8 cellular contexts compared by ENCODE assay signal in genomic region chr19:29714953-29715694, GRCh38. TPM values are rescaled to one million over a fixed set of nuclear protein-coding genes. Genes with fewer than 3 reads are reported as not detected.
DNase-seq lines count a peak whose midpoint lies in the region; ATAC-seq and TF ChIP-seq lines count a peak whose summit lies in the region.

Gene C19orf12, minus strand, starts transcription at chr19:29715261. Its CDS starts 6,848 bp downstream, at chr19:29708413.

- peak; percentile 73 for ATAC-seq in HG02588 (IDR thresholded peaks at IDR 0.05; ENCODE audit: unreplicated experiment)

- H3K9me3 Mint-ChIP-seq in chondrocyte (ENCODE audit: low read depth): no peaks in the 10 kb centered on the region

- no peaks in the 10 kb centered on the region for H3K27me3 ChIP-seq in layer of hippocampus (ENCODE audit: control insufficient read depth, insufficient read depth, low read length)

- peak within 1 kb of the TSS; percentile 82 for H3K4me3 Mint-ChIP-seq in chondrocyte (ENCODE audit: unreplicated experiment)

- peak; percentile 44 to 73 (median 72) for DNase-seq in NCI-H1417 (lab: John Stamatoyannopoulos, UW)
- DNase-seq in NCI-H1417 treated with DMSO at 0.1 percent for 48 hours (lab: John Stamatoyannopoulos, UW): no peak
- peak; percentile 74 for DNase-seq in NCI-H1105 (lab: John Stamatoyannopoulos, UW)
- DNase-seq in activated CD4-positive, CD25-positive, alpha-beta regulatory T cell (lab: John Stamatoyannopoulos, UW): peak; percentile 38 to 56 (median 47)
- DNase-seq in chondrocyte (ENCODE audit: low spot score): no peak
- peak in 3 of 4 experiments; percentile 47 to 56 (median 54) for DNase-seq in stimulated activated CD4-positive, alpha-beta T cell treated with anti-CD3 and anti-CD28 coated beads, Interleukin-1b, Interleukin-23, amount 100 ng/mL, for 24 hours (ENCODE audit: low read depth in 4 of 4, low spot score in 1 of 4)

- H3K27me3 Mint-ChIP-seq in chondrocyte (ENCODE audit: low read depth): no peaks in the 10 kb centered on the region

- TF ChIP-seq CTCF in chondrocyte (IDR thresholded peaks at IDR 0.05): peak; percentile 39

- H3K27ac ChIP-seq in layer of hippocampus (ENCODE audit: low read depth, low read length): peak within 1 kb of the TSS; percentile 64

- peaks cover 2% of the 10 kb centered on the region for H3K36me3 Mint-ChIP-seq in chondrocyte (ENCODE audit: low read depth)

- H3K4me1 Mint-ChIP-seq in chondrocyte (ENCODE audit: low read depth): peaks cover 47% of the 10 kb centered on the region

- H3K27ac Mint-ChIP-seq in chondrocyte (ENCODE audit: unreplicated experiment): peak within 1 kb of the TSS; percentile 97

RNA-seq across cellular contexts. Expression of gene C19orf12, which starts in this region (rescaled TPM):
- 43.7 to 46.9 TPM (median 46.4 TPM) in 3 replicates for total RNA-seq in chondrocyte

Comparison
In these comparisons a context has a peak if more than half of its experiments do, and no peak if none do; other contexts are left out.
1. DNase-seq: peak in NCI-H1417 (3 of 3), NCI-H1105 (single experiment), activated CD4-positive, CD25-positive, alpha-beta regulatory T cell (4 of 4) and stimulated activated CD4-positive, alpha-beta T cell treated with anti-CD3 and anti-CD28 coated beads, Interleukin-1b, Interleukin-23, amount 100 ng/mL, for 24 hours (3 of 4); none in NCI-H1417 treated with DMSO at 0.1 percent for 48 hours (single experiment) and chondrocyte (single experiment).